ENCODE assay signal across 16 cellular contexts in the genomic region with DNA sequence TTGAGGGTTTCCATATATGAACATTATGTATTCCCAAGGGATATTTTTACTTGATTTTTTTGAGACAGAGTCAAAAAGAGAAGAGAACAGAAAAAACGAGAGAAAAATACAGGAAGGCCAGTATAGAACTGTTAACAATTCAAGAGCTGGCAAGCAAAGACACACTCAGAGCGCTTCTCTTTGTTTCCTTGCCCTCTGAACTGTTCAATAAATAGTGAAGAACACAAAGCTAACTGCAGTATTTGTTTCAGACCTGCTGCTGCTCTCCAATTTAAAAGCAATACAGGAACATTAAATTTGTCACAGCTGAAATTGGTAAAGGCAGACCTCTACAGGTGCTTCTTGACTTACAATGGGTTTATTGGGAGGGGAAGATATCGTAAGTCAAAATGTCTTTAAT.
"Had no signal": no experiment of that assay in that cellular context is flagged by ENCODE, and none has a peak within 500 bp of the region (broad histone marks: within the 10 kb centered on the region; RNA-seq: fewer than 3 reads in every experiment).

No MANE protein-coding gene starts in this region.

- H3K4me3 Mint-ChIP-seq: brain; central memory CD8-positive, alpha-beta T cell; effector memory CD8-positive, alpha-beta T cell; neural progenitor cell; type B pancreatic cell had no signal

- H3K27me3 Mint-ChIP-seq: brain; central memory CD8-positive, alpha-beta T cell; effector memory CD8-positive, alpha-beta T cell; type B pancreatic cell had no signal

- FAIRE-seq: TTC549 had no signal

- H3K27me3 ChIP-seq: neural progenitor cell, sigmoid colon, spleen had no signal

- ATAC-seq: effector memory CD8-positive, alpha-beta T cell; lower lobe of right lung had no signal

- H3K9ac ChIP-seq: neural progenitor cell had no signal

- DNase-seq: activated naive CD4-positive, alpha-beta T cell treated with anti-CD3 and anti-CD28 coated beads, Interleukin-2, amount 50 U/mL, for 16 hours; amygdala; cortex of kidney; effector memory CD8-positive, alpha-beta T cell; foreskin melanocyte; kidney glomerular epithelial cell; lower lobe of right lung; sigmoid colon; spleen; T-helper 2 cell had no signal

- H3K9me3 ChIP-seq: lower lobe of right lung, sigmoid colon, spleen had no signal

- H3K27ac ChIP-seq: epithelial cell of prostate, lower lobe of right lung, neural progenitor cell, sigmoid colon, spleen had no signal

- H3K4me1 Mint-ChIP-seq: brain; central memory CD8-positive, alpha-beta T cell; neural progenitor cell had no signal

- H3K4me3 ChIP-seq: lower lobe of right lung, neural progenitor cell, sigmoid colon, spleen had no signal

- H3K27ac Mint-ChIP-seq: brain; effector memory CD8-positive, alpha-beta T cell; neural progenitor cell; type B pancreatic cell had no signal

- H3K4me1 ChIP-seq: neural progenitor cell, sigmoid colon had no signal

- H3K9me3 Mint-ChIP-seq: brain; central memory CD8-positive, alpha-beta T cell; effector memory CD8-positive, alpha-beta T cell; neural progenitor cell; type B pancreatic cell had no signal

- H3K4me2 ChIP-seq: neural progenitor cell had no signal
